Comparison of ENCODE assay signal across 8 cellular contexts in the genomic region with DNA sequence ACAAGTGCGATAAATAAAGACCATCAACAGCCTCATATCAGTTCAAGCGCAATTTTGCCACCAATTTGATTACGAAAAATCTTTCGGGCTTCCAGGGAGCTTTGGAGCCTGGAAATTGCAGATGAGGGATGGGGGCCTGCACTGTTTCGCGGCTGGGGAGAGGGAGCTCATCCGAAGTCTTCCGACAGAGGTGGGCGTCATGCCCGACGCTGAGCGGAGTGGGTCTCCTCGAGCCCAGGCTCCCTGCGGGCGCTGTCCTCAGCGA.
DNase-seq lines count a peak whose midpoint lies in the region; ATAC-seq and TF ChIP-seq lines count a peak whose summit lies in the region.

No MANE protein-coding gene starts in this region.

- no peak overlapping the region for H2AFZ ChIP-seq in mammary epithelial cell (ENCODE audit: low read depth, low read length)

- H3K4me1 ChIP-seq in breast epithelium: peaks cover 5 to 7% of the 10 kb centered on the region in 2 donors
- peaks cover 31% of the 10 kb centered on the region for H3K4me1 ChIP-seq in mammary epithelial cell (ENCODE audit: insufficient read depth, low read length)
- peaks cover 56% of the 10 kb centered on the region for H3K4me1 ChIP-seq in mucosa of stomach (ENCODE audit: control insufficient read depth, insufficient read depth, low read length)
- peaks cover 0 to 63% (median 41%) of the 10 kb centered on the region in 4 donors for H3K4me1 ChIP-seq in tibial nerve

- H3K79me2 ChIP-seq in mammary epithelial cell (ENCODE audit: insufficient read depth, low read length): peaks cover 8% of the 10 kb centered on the region

- dilution Hi-C loops in mammary epithelial cell (cut with HindIII; ENCODE audit: low sequenced_read_pairs): no loop called here

- no peak for TF ChIP-seq EP300 in tibial nerve (IDR thresholded peaks at IDR 0.05)

- intact Hi-C loops in breast epithelium (cut with DNase I; ENCODE audit: low total_unique reads) (no loop called here), mammary epithelial cell (cut with micrococcal nuclease) (loop anchor here (10.0 kb wide), 1 partner anchor 157 kb away; no protein-coding TSS in a partner anchor)

- ATAC-seq in HG03025 (IDR thresholded peaks at IDR 0.05; ENCODE audit: low FRiP score, unreplicated experiment) (no peak), HG03460 (IDR thresholded peaks at IDR 0.05; ENCODE audit: unreplicated experiment) (no peak)

- CTCF ChIA-PET in mammary epithelial cell (lab: Charles Lee; ENCODE audit: low non-redundant PET): interaction anchor here (0.6 kb wide), 1 partner anchor 415 kb away, joined by 8 read pairs; no protein-coding TSS in a partner anchor

- no peak overlapping the region for H3K4me2 ChIP-seq in mammary epithelial cell (ENCODE audit: insufficient read depth, low read depth, low read length)

- H4K20me1 ChIP-seq in mammary epithelial cell (ENCODE audit: insufficient read depth, low read length): no peaks in the 10 kb centered on the region

- BruUV-seq in mammary epithelial cell (replicated peaks; lab: Mats Ljungman, UMichigan): no TSS peak

- DNase-seq in breast epithelium (ENCODE audit: low spot score in 2 of 2) (no peak), mammary epithelial cell (no peak), tibial nerve (ENCODE audit: low spot score in 2 of 2) (no peak), DMS79 treated with DMSO at 0.1 percent for 48 hours (lab: John Stamatoyannopoulos, UW) (no peak)

- H3K27ac ChIP-seq in breast epithelium (peak overlapping the region in 1 of 2 donors; percentile 32), mammary epithelial cell (ENCODE audit: insufficient read depth, low read depth, low read length) (no peak overlapping the region), cingulate gyrus (ENCODE audit: low read depth, low read length) (peak overlapping the region; percentile 77), tibial nerve (peak overlapping the region in 1 of 4 donors; percentile 13)

- whole genome bisulfite sequencing in mammary epithelial cell (ENCODE audit: low coverage, missing lambda C conversion rate): 87% methylated on average over 11 of the region's 16 CpGs
- WGBS in tibial nerve, 2 donors: 23 to 40% methylated on average over 6 to 16 of the region's 16 CpGs

- H3K27me3 ChIP-seq in breast epithelium (no peaks in the 10 kb centered on the region), mammary epithelial cell (ENCODE audit: insufficient read depth, low read length) (no peaks in the 10 kb centered on the region), mucosa of stomach (ENCODE audit: control insufficient read depth, insufficient read depth, low read length) (peaks cover 46% of the 10 kb centered on the region), tibial nerve (peaks cover 0 to 51% of the 10 kb centered on the region in 2 donors)

- TF ChIP-seq CTCF in breast epithelium (IDR thresholded peaks at IDR 0.05) (no peak), mammary epithelial cell (conservative IDR thresholded peaks at IDR 0.05 in 1 of 2, IDR thresholded peaks at IDR 0.05 in 1 of 2; ENCODE audit: extremely low read depth in 1 of 2, insufficient read depth in 1 of 2, low read depth in 1 of 2, low read length in 2 of 2) (no peak), tibial nerve (IDR thresholded peaks at IDR 0.05) (no peak)

- peak overlapping the region; percentile 19 to 71 (median 46) for H3K4me3 ChIP-seq in breast epithelium
- no peak overlapping the region for H3K4me3 ChIP-seq in mammary epithelial cell (replicated peaks in 1 of 3; ENCODE audit: insufficient read depth in 1 of 3, low read depth in 2 of 3, low read length in 3 of 3)
- no peak overlapping the region for H3K4me3 ChIP-seq in mucosa of stomach (ENCODE audit: low read length)
- peak overlapping the region; percentile 10 to 34 (median 18) for H3K4me3 ChIP-seq in tibial nerve

- no peaks in the 10 kb centered on the region for H3K36me3 ChIP-seq in breast epithelium
- H3K36me3 ChIP-seq in mammary epithelial cell (ENCODE audit: insufficient read depth, low read length): peaks cover 2% of the 10 kb centered on the region
- H3K36me3 ChIP-seq in mucosa of stomach (ENCODE audit: control insufficient read depth, insufficient read depth, low read length): no peaks in the 10 kb centered on the region
- peaks cover 0 to 12% (median 0%) of the 10 kb centered on the region in 3 donors for H3K36me3 ChIP-seq in tibial nerve

- in situ Hi-C loops in mammary epithelial cell (cut with MboI; ENCODE audit: low sequenced_read_pairs in 2 of 2): loop anchor here in 1 of 2 donors (25.0 kb wide), 1 partner anchor 159 kb away; no protein-coding TSS in a partner anchor

- TF ChIP-seq POLR2A in breast epithelium (IDR thresholded peaks at IDR 0.05): no peak
- no peak for TF ChIP-seq POLR2A in tibial nerve (IDR thresholded peaks at IDR 0.05)

- H3K9me3 ChIP-seq in breast epithelium (no peaks in the 10 kb centered on the region), mammary epithelial cell (replicated peaks; ENCODE audit: insufficient read depth, low read length) (no peaks in the 10 kb centered on the region), mucosa of stomach (ENCODE audit: control insufficient read depth, low read length) (no peaks in the 10 kb centered on the region), tibial nerve (no peaks in the 10 kb centered on the region)

- H3K9ac ChIP-seq in mammary epithelial cell (ENCODE audit: insufficient read depth, low read length) (no peak overlapping the region), mucosa of stomach (ENCODE audit: low read length) (peak overlapping the region; percentile 50)

Comparison
In these comparisons a context has a peak if more than half of its experiments do, and no peak if none do; other contexts are left out.
1. H3K4me3 ChIP-seq: peak in breast epithelium (3 of 3) and tibial nerve (4 of 4); none in mammary epithelial cell (0 of 3) and mucosa of stomach (single experiment).